17 cellular contexts compared by ENCODE assay signal in genomic region chr1:53116307-53116810, GRCh38. TPM values are rescaled to one million over a fixed set of nuclear protein-coding genes. Genes with fewer than 3 reads are reported as not detected.
DNase-seq lines count a peak whose midpoint lies in the region; ATAC-seq, FAIRE-seq and TF ChIP-seq lines count a peak whose summit lies in the region.
"Had no signal": no experiment of that assay in that cellular context is flagged by ENCODE, and none has a peak within 500 bp of the region (broad histone marks: within the 10 kb centered on the region; RNA-seq: fewer than 3 reads in every experiment).

No MANE protein-coding gene starts in this region.

- TF ChIP-seq POLR2A in HepG2 (IDR thresholded peaks at IDR 0.05; ENCODE audit: insufficient read depth in 1 of 2, low read depth in 2 of 2, low read length in 2 of 2) = no peak
- no peak for TF ChIP-seq POLR2A in right lobe of liver (IDR thresholded peaks at IDR 0.05)
- TF ChIP-seq POLR2A in spleen (IDR thresholded peaks at IDR 0.05) = no peak

- no peak overlapping the region for H2AFZ ChIP-seq in HepG2 (ENCODE audit: low read length)
- H2AFZ ChIP-seq: PC-9 had no signal

- TF ChIP-seq EP300 in HepG2 (IDR thresholded peaks at IDR 0.05; ENCODE audit: low read depth in 2 of 2, low read length in 2 of 2) (no peak), HepG2 (CRISPR knock-in tag; IDR thresholded peaks at IDR 0.05; ENCODE audit: borderline replicate concordance) (no peak)

- H3K36me3 ChIP-seq in HepG2 (replicated peaks in 1 of 2; ENCODE audit: control insufficient read depth in 1 of 2, insufficient read depth in 2 of 2, low read length in 2 of 2) (no peaks in the 10 kb centered on the region), right lobe of liver (no peaks in the 10 kb centered on the region), WERI-Rb-1 (peaks cover 63% of the 10 kb centered on the region), mesodermal cell (ENCODE audit: control insufficient read depth, insufficient read depth, low read length) (no peaks in the 10 kb centered on the region), spleen (no peaks in the 10 kb centered on the region)

- POLR2A ChIA-PET in HepG2 (lab: Yijun Ruan, JAX) = no interaction called here

- H3K27ac ChIP-seq in HepG2 (ENCODE audit: extremely low read length, insufficient read depth, low read length) (no peak overlapping the region), right lobe of liver (no peak overlapping the region), WERI-Rb-1 (peak overlapping the region; percentile 97), mesodermal cell (ENCODE audit: low read depth, low read length, severe bottlenecking) (peak overlapping the region; percentile 29), spleen (no peak overlapping the region)
- H3K27ac ChIP-seq: PC-9 had no signal

- WGBS in HepG2 (ENCODE audit: low lambda C conversion rate) = 17% methylated on average over 8 of the region's 9 CpGs
- WGBS in right lobe of liver (ENCODE audit: insufficient coverage, low coverage, low lambda C conversion rate, missing lambda C conversion rate) = 57% methylated on average over 1 of the region's 9 CpGs
- WGBS in mesodermal cell (ENCODE audit: insufficient coverage in 2 of 2), 2 experiments = 71 to 79% methylated on average over 6 of the region's 9 CpGs
- WGBS in spleen, 5 donors = 70 to 90% (median 81%) methylated on average over 7 to 9 of the region's 9 CpGs

- peak overlapping the region; percentile 9; the same call in 1 of the 2 replicates for H3K9ac ChIP-seq in HepG2 (ENCODE audit: insufficient read depth, low read depth, low read length)

- in situ Hi-C loops in HepG2 (cut with HindIII; ENCODE audit: extremely low pct_ligation_motif_present, low pct_unique_long_range_greater_than_20kb) = no loop called here

- no peaks in the 10 kb centered on the region for H4K20me1 ChIP-seq in HepG2 (ENCODE audit: insufficient read depth, low read length)

- BruUV-seq in HepG2 (replicated peaks; lab: Mats Ljungman, UMichigan) = no TSS peak

- no peaks in the 10 kb centered on the region for H3K79me2 ChIP-seq in HepG2 (ENCODE audit: insufficient read depth, low read length)

- H3K4me3 ChIP-seq in HepG2 (replicated peaks in 1 of 3; ENCODE audit: insufficient read depth in 1 of 3, low read depth in 2 of 3, low read length in 3 of 3) = peak overlapping the region in 1 of 3 experiments; percentile 48; a peak in 1 of 6 replicates
- no peak overlapping the region for H3K4me3 ChIP-seq in right lobe of liver
- H3K4me3 ChIP-seq in WERI-Rb-1 (ENCODE audit: low read depth, low read length) = peak overlapping the region; percentile 15
- no peak overlapping the region for H3K4me3 ChIP-seq in mesodermal cell (ENCODE audit: extremely low read depth, insufficient read depth, low read length, poor library complexity, severe bottlenecking)
- no peak overlapping the region for H3K4me3 ChIP-seq in spleen
- H3K4me3 ChIP-seq: PC-9 had no signal

- TF ChIP-seq CTCF in HepG2 (CRISPR knock-in tag; IDR thresholded peaks at IDR 0.05) = no peak
- TF ChIP-seq CTCF in right lobe of liver (IDR thresholded peaks at IDR 0.05) = no peak
- TF ChIP-seq CTCF in WERI-Rb-1 (IDR thresholded peaks at IDR 0.05; ENCODE audit: low read depth, low read length) = no peak
- TF ChIP-seq CTCF in spleen (IDR thresholded peaks at IDR 0.05 in 8 of 11, conservative IDR thresholded peaks at IDR 0.05 in 3 of 11) = no peak

- H3K27me3 ChIP-seq in HepG2 (ENCODE audit: control insufficient read depth in 1 of 2, insufficient read depth in 2 of 2, low read length in 2 of 2) (peaks cover 10 to 54% of the 10 kb centered on the region in 2 experiments), right lobe of liver (no peaks in the 10 kb centered on the region), WERI-Rb-1 (ENCODE audit: insufficient read depth, low read depth, severe bottlenecking) (no peaks in the 10 kb centered on the region), spleen (replicated peaks in 1 of 7) (peaks cover 0 to 25% (median 0%) of the 10 kb centered on the region in 7 donors)

- intact Hi-C loops in HepG2 (cut with micrococcal nuclease; ENCODE audit: unreplicated experiment) (no loop called here), right lobe of liver (cut with DNase I) (no loop called here), spleen (cut with DNase I; ENCODE audit: low total_unique reads) (no loop called here)

- ATAC-seq in HepG2 (no peak), right lobe of liver (no peak), HG03439 (IDR thresholded peaks at IDR 0.05; ENCODE audit: unreplicated experiment) (no peak)

- H3K9me3 ChIP-seq in HepG2 (ENCODE audit: low read length) = no peaks in the 10 kb centered on the region; the same call in 1 of the 2 replicates
- H3K9me3 ChIP-seq in right lobe of liver = no peaks in the 10 kb centered on the region
- H3K9me3 ChIP-seq in WERI-Rb-1 (ENCODE audit: severe bottlenecking) = no peaks in the 10 kb centered on the region
- H3K9me3 ChIP-seq in mesodermal cell (ENCODE audit: control insufficient read depth, low read length) = peaks cover 12% of the 10 kb centered on the region
- H3K9me3 ChIP-seq in spleen = peaks cover 0 to 7% (median 0%) of the 10 kb centered on the region in 8 donors

- no peak for DNase-seq in HepG2 (ENCODE audit: low spot score)
- DNase-seq in right lobe of liver = no peak
- peak; percentile 93 for DNase-seq in WERI-Rb-1
- DNase-seq in spleen = no peak
- no peak for DNase-seq in stimulated activated CD4-positive, alpha-beta T cell treated with anti-CD3 and anti-CD28 coated beads, Interleukin-1b, Interleukin-23, amount 100 ng/mL, for 48 hours
- DNase-seq in stimulated activated naive CD4-positive, alpha-beta T cell treated with Interleukin-2 at 50 U/mL for 16 hours (lab: John Stamatoyannopoulos, UW) = no peak
- DNase-seq: C1 segment of cervical spinal cord, DMS153, EL, MV-4-11, NCI-H2029 treated with DMSO at 0.1 percent for 48 hours had no signal

- CTCF ChIA-PET in HepG2 (lab: Yijun Ruan, JAX; ENCODE audit: low intra/inter-chr PET ratio, low total read pairs) = no interaction called here

- TF ChIP-seq RAD21 in HepG2 (CRISPR knock-in tag; IDR thresholded peaks at IDR 0.05) = no peak

- peaks cover 87% of the 10 kb centered on the region for H3K4me1 ChIP-seq in HepG2 (ENCODE audit: insufficient read depth, low read length)
- H3K4me1 ChIP-seq in right lobe of liver = peaks cover 0 to 14% (median under 1%) of the 10 kb centered on the region in 4 donors
- peaks cover 26% of the 10 kb centered on the region for H3K4me1 ChIP-seq in mesodermal cell (ENCODE audit: control insufficient read depth, insufficient read depth, low read length, poor library complexity, severe bottlenecking)
- no peaks in the 10 kb centered on the region for H3K4me1 ChIP-seq in spleen

- no peak for FAIRE-seq in HepG2 (lab: Jason Lieb, UNC)

- peak overlapping the region; percentile 66 for H3K4me2 ChIP-seq in HepG2 (ENCODE audit: low read depth, low read length)
- H3K4me2 ChIP-seq: PC-9 had no signal

RNA-seq across cellular contexts. Expression of gene SLC1A7, which starts 26.1 kb away (rescaled TPM):
- total RNA-seq in HepG2 (2016; rRNA removed; fragmentation: Illumina TruSeq; extraction: Trizol) (0.04 TPM in 1 of 2 replicates, not detected in the other), right lobe of liver (1 to 10 TPM in 1 of 6 experiments, under 1 TPM in 5; 0.31 to 1.3 (median 0.61) TPM), spleen (under 1 TPM in 1 of 7 donors, not detected in 6; 0.10 TPM)
- 0.10 TPM in 1 of 2 replicates, not detected in the other for total RNA-seq in HepG2 (2016; cell fraction: cytosol; rRNA removed; fragmentation: Illumina TruSeq; extraction: Trizol; ENCODE audit: low read depth)
- total RNA-seq in HepG2 (2016; cell fraction: insoluble cytoplasmic fraction; rRNA removed; fragmentation: Illumina TruSeq; extraction: Trizol) = 0.10 TPM in 1 of 2 replicates, not detected in the other
- total RNA-seq in HepG2 (2016; cell fraction: membrane; rRNA removed; fragmentation: Illumina TruSeq; extraction: Trizol) = not detected in 2 replicates
- total RNA-seq in HepG2 (2016; cell fraction: nucleus; rRNA removed; fragmentation: Illumina TruSeq; extraction: Trizol) = not detected in 2 replicates
- polyA plus RNA-seq in HepG2 (2011; rRNA removed) (2.0 and 4.8 TPM in 2 replicates), spleen (under 1 TPM; 0.02 to 0.19 (median 0.07) TPM)
- polyA plus RNA-seq in HepG2 (2011; cell fraction: cytosol; rRNA removed) = 1.7 and 1.9 TPM in 2 replicates
- 10.0 and 14.8 TPM in 2 replicates for polyA plus RNA-seq in HepG2 (2011; cell fraction: nucleus; rRNA removed)
- polyA plus RNA-seq in HepG2 (2012) = 8.9 and 11.0 TPM in 2 replicates
- polyA plus RNA-seq in HepG2 (2016; cell fraction: cytosol; fragmentation: Illumina TruSeq; extraction: Trizol; ENCODE audit: low read depth) = not detected in 2 replicates
- not detected in 2 replicates for polyA plus RNA-seq in HepG2 (2016; cell fraction: insoluble cytoplasmic fraction; fragmentation: Illumina TruSeq; extraction: Trizol; ENCODE audit: low read depth)
- polyA plus RNA-seq in HepG2 (2016; cell fraction: membrane; fragmentation: Illumina TruSeq; extraction: Trizol; ENCODE audit: low read depth) = 0.07 TPM in 1 of 2 replicates, not detected in the other
- not detected in 2 replicates for polyA plus RNA-seq in HepG2 (2016; cell fraction: nucleus; fragmentation: Illumina TruSeq; extraction: Trizol; ENCODE audit: insufficient read depth, low read depth)
- polyA minus RNA-seq in HepG2 (2011; rRNA and poly(A)+ RNA removed; ENCODE audit: low replicate concordance) = 2.1 TPM in 1 of 2 replicates, not detected in the other
- polyA minus RNA-seq in HepG2 (2011; cell fraction: cytosol; rRNA and poly(A)+ RNA removed) = 0.70 and 0.99 TPM in 2 replicates
- polyA minus RNA-seq in HepG2 (2011; cell fraction: nucleus; rRNA and poly(A)+ RNA removed) = 0.77 and 2.1 TPM in 2 replicates
- 0.11 TPM for polyA plus RNA-seq in mesodermal cell (2013, experiment 1 of 2)
- polyA plus RNA-seq in mesodermal cell (2013, experiment 2 of 2) = not detected
- total RNA-seq: A172, H7, PC-9 had no signal
- polyA plus RNA-seq: IgD-negative memory B cell had no signal

RNA-seq across cellular contexts. Expression of gene PODN, which starts 54.3 kb away (rescaled TPM):
- total RNA-seq in HepG2 (2016; rRNA removed; fragmentation: Illumina TruSeq; extraction: Trizol) = not detected in 2 replicates
- not detected in 2 replicates for total RNA-seq in HepG2 (2016; cell fraction: cytosol; rRNA removed; fragmentation: Illumina TruSeq; extraction: Trizol; ENCODE audit: low read depth)
- not detected in 2 replicates for total RNA-seq in HepG2 (2016; cell fraction: insoluble cytoplasmic fraction; rRNA removed; fragmentation: Illumina TruSeq; extraction: Trizol)
- total RNA-seq in HepG2 (2016; cell fraction: membrane; rRNA removed; fragmentation: Illumina TruSeq; extraction: Trizol) = not detected in 2 replicates
- not detected in 2 replicates for total RNA-seq in HepG2 (2016; cell fraction: nucleus; rRNA removed; fragmentation: Illumina TruSeq; extraction: Trizol)
- polyA plus RNA-seq in HepG2 (2011; rRNA removed) = 0.10 and 0.13 TPM in 2 replicates
- 0.03 TPM in 1 of 2 replicates, not detected in the other for polyA plus RNA-seq in HepG2 (2011; cell fraction: cytosol; rRNA removed)
- 0.29 and 0.56 TPM in 2 replicates for polyA plus RNA-seq in HepG2 (2011; cell fraction: nucleus; rRNA removed)
- polyA plus RNA-seq in HepG2 (2012) = 0.38 and 0.40 TPM in 2 replicates
- polyA plus RNA-seq in HepG2 (2016; cell fraction: cytosol; fragmentation: Illumina TruSeq; extraction: Trizol; ENCODE audit: low read depth) = not detected in 2 replicates
- polyA plus RNA-seq in HepG2 (2016; cell fraction: insoluble cytoplasmic fraction; fragmentation: Illumina TruSeq; extraction: Trizol; ENCODE audit: low read depth) = not detected in 2 replicates
- polyA plus RNA-seq in HepG2 (2016; cell fraction: membrane; fragmentation: Illumina TruSeq; extraction: Trizol; ENCODE audit: low read depth) = not detected in 2 replicates
- not detected in 2 replicates for polyA plus RNA-seq in HepG2 (2016; cell fraction: nucleus; fragmentation: Illumina TruSeq; extraction: Trizol; ENCODE audit: insufficient read depth, low read depth)
- polyA minus RNA-seq in HepG2 (2011; rRNA and poly(A)+ RNA removed; ENCODE audit: low replicate concordance) = 0.10 TPM in 1 of 2 replicates, not detected in the other
- not detected in 2 replicates for polyA minus RNA-seq in HepG2 (2011; cell fraction: cytosol; rRNA and poly(A)+ RNA removed)
- polyA minus RNA-seq in HepG2 (2011; cell fraction: nucleus; rRNA and poly(A)+ RNA removed) = 0.25 TPM in 1 of 2 replicates, not detected in the other
- total RNA-seq in right lobe of liver = 1 to 10 TPM; 2.8 to 9.8 (median 5.1) TPM
- 0.70 TPM for polyA plus RNA-seq in mesodermal cell (2013, experiment 1 of 2)
- polyA plus RNA-seq in mesodermal cell (2013, experiment 2 of 2) = 0.76 TPM
- total RNA-seq in spleen = 1 to 10 TPM in 6 of 7 donors, under 1 TPM in 1; 0.64 to 3.8 (median 1.4) TPM
- 1 to 10 TPM in 2 of 3 donors, under 1 TPM in 1; 0.67 to 3.8 (median 2.6) TPM for polyA plus RNA-seq in spleen
- total RNA-seq: A172, H7, PC-9 had no signal
- polyA plus RNA-seq: IgD-negative memory B cell had no signal

Comparison
In these comparisons a context has a peak if more than half of its experiments do, and no peak if none do; other contexts are left out.
1. H3K27ac ChIP-seq: peak in WERI-Rb-1 (single experiment) and mesodermal cell (single experiment); none in HepG2 (single experiment), right lobe of liver (0 of 3) and spleen (0 of 8).